23 cellular contexts compared by ENCODE assay signal in the genomic region with DNA sequence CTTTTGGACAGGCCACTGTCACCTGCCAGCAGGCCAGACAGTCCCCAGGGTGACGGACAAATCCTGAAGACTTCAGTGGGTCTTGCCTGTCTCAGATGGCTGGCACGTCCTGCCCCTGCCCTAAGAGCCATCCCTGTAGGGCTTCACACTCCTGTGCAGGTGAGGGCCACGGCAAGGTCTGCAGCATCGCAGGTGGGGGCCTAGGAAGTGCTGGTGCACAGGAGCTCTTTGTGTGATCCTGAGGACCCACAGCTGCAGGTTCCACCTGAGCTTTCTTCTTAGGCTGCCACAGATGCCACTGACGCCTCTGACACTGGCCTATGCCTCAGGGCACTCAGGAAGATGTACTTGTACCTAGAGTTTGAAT.
"Had no signal": no experiment of that assay in that cellular context is flagged by ENCODE, and none has a peak within 500 bp of the region (broad histone marks: within the 10 kb centered on the region; RNA-seq: fewer than 3 reads in every experiment).

No MANE protein-coding gene starts in this region.

- H3K36me3 Mint-ChIP-seq: activated naive CD8-positive, alpha-beta T cell treated with anti-CD3 and anti-CD28 coated beads for 36 hours; memory B cell; WTC11 had no signal

- H3K4me3 Mint-ChIP-seq: activated naive CD8-positive, alpha-beta T cell treated with anti-CD3 and anti-CD28 coated beads for 36 hours; memory B cell; naive thymus-derived CD4-positive, alpha-beta T cell; WTC11 had no signal

- H3K4me3 ChIP-seq: adrenal gland, body of pancreas, gastrocnemius medialis, hepatocyte, psoas muscle, tibial nerve had no signal

- H3K27me3 Mint-ChIP-seq: activated naive CD8-positive, alpha-beta T cell treated with anti-CD3 and anti-CD28 coated beads for 36 hours; naive thymus-derived CD4-positive, alpha-beta T cell had no signal

- H3K36me3 ChIP-seq: adrenal gland, gastrocnemius medialis had no signal

- H3K27me3 ChIP-seq: body of pancreas, hepatocyte had no signal

- H3K27ac Mint-ChIP-seq: activated naive CD8-positive, alpha-beta T cell treated with anti-CD3 and anti-CD28 coated beads for 36 hours; activated T-helper 2 cell treated with anti-CD3 and anti-CD28 coated beads, Interferon-gamma antibody, Interleukin-2, Interleukin-4, amounts not matched to agents 10 μg/mL and 5 μg/mL and 100 μg/mL, durations not matched to agents 14 hours and 24 hours and 36 hours; memory B cell; WTC11 had no signal

- H3K9me3 Mint-ChIP-seq: activated naive CD8-positive, alpha-beta T cell treated with anti-CD3 and anti-CD28 coated beads for 36 hours had no signal

- ATAC-seq: body of pancreas; gastrocnemius medialis; left colon; naive thymus-derived CD4-positive, alpha-beta T cell; psoas muscle; WTC11 had no signal

- H3K9ac ChIP-seq: parathyroid adenoma had no signal

- DNase-seq: activated CD4-positive, alpha-beta T cell treated with anti-CD3 and anti-CD28 coated beads for 1 hour; activated naive CD4-positive, alpha-beta T cell treated with Interleukin-2 at 50 U/mL for 16 hours; activated naive CD8-positive, alpha-beta T cell treated with anti-CD3 and anti-CD28 coated beads for 36 hours; activated T-cell treated with anti-CD3 and anti-CD28 coated beads, Interleukin-2, amount 50 U/mL, for 48 hours; adrenal gland; aorta; body of pancreas; effector memory CD4-positive, alpha-beta T cell; erythroblast; gastrocnemius medialis; left colon; midbrain; naive thymus-derived CD4-positive, alpha-beta T cell; nucleus accumbens; psoas muscle; stimulated activated naive CD4-positive, alpha-beta T cell treated with Interleukin-2 at 50 U/mL for 16 hours; T-helper 2 cell had no signal

- H3K4me1 ChIP-seq: gastrocnemius medialis, parathyroid adenoma, psoas muscle had no signal

- H3K9me3 ChIP-seq: adrenal gland, body of pancreas, gastrocnemius medialis, psoas muscle, tibial nerve had no signal

- H3K27ac ChIP-seq: adrenal gland, body of pancreas, gastrocnemius medialis, hepatocyte, parathyroid adenoma, psoas muscle, tibial nerve had no signal

- H3K4me2 ChIP-seq: hepatocyte had no signal

- H2AFZ ChIP-seq: hepatocyte, parathyroid adenoma had no signal
